ENCODE assay signal across 7 cellular contexts in the genomic region with DNA sequence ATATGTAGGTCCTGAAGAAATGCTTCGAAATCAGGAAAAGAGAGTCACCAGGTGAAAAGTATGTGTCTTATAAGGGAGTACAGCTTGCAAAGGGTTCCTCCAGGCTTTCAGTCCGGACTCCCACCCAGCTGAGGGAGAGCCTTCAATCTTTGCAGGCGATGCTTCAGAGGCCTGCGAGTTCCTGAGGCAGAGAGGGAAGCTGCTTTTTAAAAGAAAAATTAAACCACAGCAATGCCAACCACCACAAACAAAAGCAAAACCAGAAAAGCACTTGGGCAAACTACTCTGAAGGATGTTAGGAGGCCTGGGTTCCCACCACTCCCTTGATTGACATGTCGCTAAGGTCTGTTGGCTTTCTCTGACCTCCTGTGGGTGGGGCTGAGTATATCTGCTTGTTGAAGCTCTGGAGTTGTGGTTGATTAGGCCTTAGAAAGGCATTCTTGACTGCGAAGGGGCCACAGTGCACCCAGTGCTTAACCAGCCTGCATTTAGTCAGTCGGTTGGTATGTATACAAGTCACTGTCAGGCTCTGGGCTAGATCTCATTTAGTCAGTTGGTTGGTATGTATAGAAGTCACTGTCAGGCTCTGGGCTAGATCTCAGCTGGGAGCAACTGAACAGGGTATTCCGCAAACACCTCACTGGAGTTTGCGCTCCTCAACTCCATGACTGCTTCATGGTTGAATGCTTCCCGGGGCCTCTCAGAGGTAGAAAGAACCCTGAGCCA. TPM values are rescaled to one million over a fixed set of nuclear protein-coding genes. Genes with fewer than 3 reads are reported as not detected.
DNase-seq lines count a peak whose midpoint lies in the region; ATAC-seq and TF ChIP-seq lines count a peak whose summit lies in the region.

No MANE protein-coding gene starts in this region.

- H3K27ac ChIP-seq in gastrocnemius medialis, result no peak overlapping the region

- peak; percentile 96 for DNase-seq in GM04503 (ENCODE audit: low read depth)
- peak; percentile 7 to 28 for DNase-seq in Kasumi-1 (lab: John Stamatoyannopoulos, UW)
- peak; percentile 81 for DNase-seq in activated CD8-positive, alpha-beta T cell treated with anti-CD3 and anti-CD28 coated beads for 36 hours
- DNase-seq in fibroblast of the aortic adventitia (ENCODE audit: low read depth), result peak; percentile 84
- no peak for DNase-seq in gastrocnemius medialis
- DNase-seq in iPS-NIHi7 (ENCODE audit: extremely low spot score), result no peak
- no peak for DNase-seq in NCI-H2196 (lab: John Stamatoyannopoulos, UW; ENCODE audit: unreplicated experiment)

- H3K36me3 Mint-ChIP-seq in activated CD8-positive, alpha-beta T cell treated with anti-CD3 and anti-CD28 coated beads for 36 hours (ENCODE audit: low read depth), result peaks cover 13% of the 10 kb centered on the region

- intact Hi-C loops in activated CD8-positive, alpha-beta T cell treated with anti-CD3 and anti-CD28 coated beads for 36 hours (cut with micrococcal nuclease), result loop anchor here (5.0 kb wide), 4 partner anchors 65 to 170 kb away; partner anchors contain the start of gene RCAN3
- intact Hi-C loops in gastrocnemius medialis (cut with DNase I; ENCODE audit: low total_unique reads), result loop anchor here (10.0 kb wide), 1 partner anchor 228 kb away; the partner anchor contains the start of gene SRRM1

- no peaks in the 10 kb centered on the region for H3K9me3 Mint-ChIP-seq in activated CD8-positive, alpha-beta T cell treated with anti-CD3 and anti-CD28 coated beads for 36 hours

- in situ Hi-C loops in gastrocnemius medialis (cut with MboI; ENCODE audit: low sequenced_read_pairs in 4 of 4), result loop anchor here in 2 of 4 donors (25.0 kb wide), 1 partner anchor 220 kb away; the partner anchor contains the start of gene SRRM1 (in 2 of the 2)

- peaks cover 56% of the 10 kb centered on the region for H3K4me1 Mint-ChIP-seq in activated CD8-positive, alpha-beta T cell treated with anti-CD3 and anti-CD28 coated beads for 36 hours (ENCODE audit: low read depth)

- no peaks in the 10 kb centered on the region for H3K9me3 ChIP-seq in gastrocnemius medialis

- POLR2A ChIA-PET in activated CD8-positive, alpha-beta T cell treated with anti-CD3 and anti-CD28 coated beads for 36 hours (lab: Charles Lee), result interaction anchor here (0.6 to 3.6 kb wide), 7 partner anchors 9 to 226 kb away, joined by 3 to 17 read pairs (median 4); partner anchors contain the start of gene RCAN3

- no peaks in the 10 kb centered on the region for H3K27me3 Mint-ChIP-seq in activated CD8-positive, alpha-beta T cell treated with anti-CD3 and anti-CD28 coated beads for 36 hours

- CTCF ChIA-PET in activated CD8-positive, alpha-beta T cell treated with anti-CD3 and anti-CD28 coated beads for 36 hours (lab: Charles Lee), result interaction anchor here (0.6 to 9.6 kb wide), 22 partner anchors 9 to 220 kb away, joined by 3 to 103 read pairs (median 11); partner anchors contain the start of gene RCAN3

- H3K4me3 ChIP-seq in fibroblast of the aortic adventitia (ENCODE audit: low read depth, low read length) (peak overlapping the region; percentile 87), gastrocnemius medialis (peak overlapping the region in 3 of 4 donors; percentile 68 to 88 (median 84))

- no peaks in the 10 kb centered on the region for H3K36me3 ChIP-seq in gastrocnemius medialis

- H3K27ac Mint-ChIP-seq in activated CD8-positive, alpha-beta T cell treated with anti-CD3 and anti-CD28 coated beads for 36 hours, result peak overlapping the region; percentile 95

- peaks cover 5 to 24% of the 10 kb centered on the region in 2 donors for H3K4me1 ChIP-seq in gastrocnemius medialis

- no peaks in the 10 kb centered on the region for H3K27me3 ChIP-seq in gastrocnemius medialis

- no peak for TF ChIP-seq POLR2A in gastrocnemius medialis (IDR thresholded peaks at IDR 0.05)

- peak; percentile 29 for ATAC-seq in activated CD8-positive, alpha-beta T cell treated with anti-CD3 and anti-CD28 coated beads for 36 hours
- no peak for ATAC-seq in gastrocnemius medialis

- TF ChIP-seq CTCF in activated CD8-positive, alpha-beta T cell treated with anti-CD3 and anti-CD28 coated beads for 36 hours (IDR thresholded peaks at IDR 0.05), result no peak
- TF ChIP-seq CTCF in fibroblast of the aortic adventitia (IDR thresholded peaks at IDR 0.05; ENCODE audit: insufficient read depth, low read length) (no peak), gastrocnemius medialis (IDR thresholded peaks at IDR 0.05 in 4 of 5, conservative IDR thresholded peaks at IDR 0.05 in 1 of 5) (no peak)

- peak overlapping the region; percentile 98 for H3K4me3 Mint-ChIP-seq in activated CD8-positive, alpha-beta T cell treated with anti-CD3 and anti-CD28 coated beads for 36 hours

RNA-seq across cellular contexts. Expression of gene NIPAL3, which starts 1.2 kb away (rescaled TPM):
- 10 to 100 TPM; 33.2 to 33.3 TPM for total RNA-seq in activated CD8-positive, alpha-beta T cell treated with anti-CD3 and anti-CD28 coated beads for 36 hours
- 42.2 and 74.2 TPM in 2 replicates for total RNA-seq in fibroblast of the aortic adventitia (ENCODE audit: low replicate concordance)
- 1 to 10 TPM; 4.3 to 8.7 (median 5.8) TPM for total RNA-seq in gastrocnemius medialis

RNA-seq across cellular contexts. Expression of gene STPG1, which starts 3.2 kb away (rescaled TPM):
- 1 to 10 TPM; 5.6 to 6.3 TPM for total RNA-seq in activated CD8-positive, alpha-beta T cell treated with anti-CD3 and anti-CD28 coated beads for 36 hours
- total RNA-seq in fibroblast of the aortic adventitia (ENCODE audit: low replicate concordance) (2.3 and 10.0 TPM in 2 replicates), gastrocnemius medialis (1 to 10 TPM in 1 of 4 donors, under 1 TPM in 3; 0.39 to 2.1 (median 0.52) TPM)

Comparison
In these comparisons a context has a peak if more than half of its experiments do, and no peak if none do; other contexts are left out.
1. DNase-seq: peak in GM04503 (single experiment), Kasumi-1 (2 of 2), activated CD8-positive, alpha-beta T cell treated with anti-CD3 and anti-CD28 coated beads for 36 hours (single experiment) and fibroblast of the aortic adventitia (single experiment); none in gastrocnemius medialis (0 of 2), iPS-NIHi7 (single experiment) and NCI-H2196 (single experiment).